ENCODE assay signal across 15 cellular contexts in the genomic region with DNA sequence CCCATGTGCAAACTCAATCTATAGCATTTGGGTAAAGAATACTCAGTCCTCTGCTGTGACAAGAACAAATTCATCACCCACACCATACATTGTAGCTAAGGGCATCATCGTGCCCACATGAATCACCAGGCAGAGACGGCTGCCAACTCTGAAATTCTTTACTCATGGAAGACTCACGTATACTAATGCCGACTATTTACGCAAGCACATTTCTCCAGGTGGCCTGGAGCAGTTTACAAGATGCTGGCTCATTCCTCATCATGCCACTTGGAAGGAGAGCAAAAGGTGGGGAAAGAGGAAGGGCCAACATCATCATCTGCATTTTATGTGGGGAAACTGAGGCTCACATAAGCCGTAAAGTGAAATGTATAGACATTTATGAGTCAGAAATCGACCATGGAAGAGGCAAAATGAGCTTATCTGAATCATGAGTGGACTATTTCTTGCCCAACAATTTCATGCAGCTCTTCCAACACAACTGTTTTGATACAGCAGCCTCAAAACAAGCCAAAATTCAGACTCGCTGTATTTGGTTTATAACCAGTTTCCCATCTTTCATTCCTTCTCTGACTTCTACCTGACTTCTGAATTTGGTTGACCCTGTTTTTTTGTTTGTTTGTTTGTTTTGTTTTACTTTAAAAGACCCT.
A peak's percentile ranks its signal among the peaks of the same experiment; 100 is the strongest.
DNase-seq lines count a peak whose midpoint lies in the region; ATAC-seq and TF ChIP-seq lines count a peak whose summit lies in the region.
"Had no signal": no experiment of that assay in that cellular context is flagged by ENCODE, and none has a peak within 500 bp of the region (broad histone marks: within the 10 kb centered on the region; RNA-seq: fewer than 3 reads in every experiment).

No MANE protein-coding gene starts in this region.

- TF ChIP-seq EP300 in sigmoid colon (IDR thresholded peaks at IDR 0.05): peak in 1 of 4 donors; percentile 21

- DNase-seq in EL: peak; percentile 36
- peak; percentile 78 for DNase-seq in RWPE2 (ENCODE audit: low spot score)
- DNase-seq in sigmoid colon: no peak
- no peak for DNase-seq in CD8-positive, alpha-beta memory T cell
- no peak for DNase-seq in lower lobe of right lung
- DNase-seq: activated B cell treated with CpG ODN at 0.5 μM for 24 hours; activated naive CD8-positive, alpha-beta T cell treated with anti-CD3 and anti-CD28 coated beads for 36 hours; left colon; NCI-H2081 treated with DMSO at 0.1 percent for 48 hours; upper lobe of right lung had no signal

- H3K27ac Mint-ChIP-seq in CD8-positive, alpha-beta memory T cell: no peak overlapping the region
- H3K27ac Mint-ChIP-seq: activated B cell treated with CpG ODN at 0.5 μM for 24 hours; activated naive CD8-positive, alpha-beta T cell treated with anti-CD3 and anti-CD28 coated beads for 36 hours had no signal

- H3K27me3 Mint-ChIP-seq in CD8-positive, alpha-beta memory T cell: peaks cover 0 to 2% of the 10 kb centered on the region in 2 donors
- H3K27me3 Mint-ChIP-seq: activated naive CD8-positive, alpha-beta T cell treated with anti-CD3 and anti-CD28 coated beads for 36 hours had no signal

- H3K9me3 ChIP-seq in RWPE2 (ENCODE audit: severe bottlenecking): no peaks in the 10 kb centered on the region
- no peaks in the 10 kb centered on the region for H3K9me3 ChIP-seq in sigmoid colon
- H3K9me3 ChIP-seq in CD8-positive, alpha-beta memory T cell (ENCODE audit: low read length): no peaks in the 10 kb centered on the region
- no peaks in the 10 kb centered on the region for H3K9me3 ChIP-seq in lower lobe of right lung
- H3K9me3 ChIP-seq: upper lobe of right lung had no signal

- peaks cover 25% of the 10 kb centered on the region for H3K4me1 ChIP-seq in RWPE2 (ENCODE audit: insufficient read depth, poor library complexity, severe bottlenecking)
- H3K4me1 ChIP-seq in sigmoid colon: peaks cover 0 to 44% (median 43%) of the 10 kb centered on the region in 4 donors
- no peaks in the 10 kb centered on the region for H3K4me1 ChIP-seq in CD8-positive, alpha-beta memory T cell (ENCODE audit: insufficient read depth, low read length)
- peaks cover 23% of the 10 kb centered on the region for H3K4me1 ChIP-seq in lower lobe of right lung

- H3K27me3 ChIP-seq in RWPE2 (ENCODE audit: insufficient read depth, poor library complexity, severe bottlenecking) (no peaks in the 10 kb centered on the region), sigmoid colon (no peaks in the 10 kb centered on the region), lower lobe of right lung (ENCODE audit: low read depth) (no peaks in the 10 kb centered on the region)
- no peaks in the 10 kb centered on the region for H3K27me3 ChIP-seq in CD8-positive, alpha-beta memory T cell (ENCODE audit: insufficient read depth, low read length, poor library complexity, severe bottlenecking)
- H3K27me3 ChIP-seq: upper lobe of right lung had no signal

- intact Hi-C loops in sigmoid colon (cut with DNase I): loop anchor here (5.0 kb wide), 1 partner anchor 63 kb away; no protein-coding TSS in a partner anchor
- intact Hi-C loops in lower lobe of right lung (cut with DNase I): no loop called here

- ATAC-seq in RWPE2 (ENCODE audit: low read depth) (peak; percentile 95), esophagus mucosa (peak; percentile 96), HG02852 (IDR thresholded peaks at IDR 0.05; ENCODE audit: unreplicated experiment) (no peak), lower lobe of right lung (no peak), GM21737 (IDR thresholded peaks at IDR 0.05; ENCODE audit: unreplicated experiment) (no peak)
- ATAC-seq: K562, left colon, upper lobe of right lung had no signal

- WGBS in sigmoid colon, 2 donors: 78 to 81% methylated on average over 8 of the region's 8 CpGs

- H3K36me3 ChIP-seq in RWPE2 (ENCODE audit: low read depth): no peaks in the 10 kb centered on the region
- H3K36me3 ChIP-seq in sigmoid colon: no peaks in the 10 kb centered on the region
- H3K36me3 ChIP-seq in CD8-positive, alpha-beta memory T cell (ENCODE audit: insufficient read depth, low read length): no peaks in the 10 kb centered on the region
- H3K36me3 ChIP-seq in lower lobe of right lung: no peaks in the 10 kb centered on the region
- H3K36me3 ChIP-seq: upper lobe of right lung had no signal

- H3K4me1 Mint-ChIP-seq in CD8-positive, alpha-beta memory T cell: no peaks in the 10 kb centered on the region
- H3K4me1 Mint-ChIP-seq: activated B cell treated with CpG ODN at 0.5 μM for 24 hours; activated naive CD8-positive, alpha-beta T cell treated with anti-CD3 and anti-CD28 coated beads for 36 hours had no signal

- no peak overlapping the region for H3K4me3 ChIP-seq in RWPE2 (ENCODE audit: severe bottlenecking)
- H3K4me3 ChIP-seq in sigmoid colon: no peak overlapping the region
- H3K4me3 ChIP-seq in CD8-positive, alpha-beta memory T cell (ENCODE audit: low read length): no peak overlapping the region
- H3K4me3 ChIP-seq in lower lobe of right lung: no peak overlapping the region
- H3K4me3 ChIP-seq: K562, upper lobe of right lung had no signal

- no peak for TF ChIP-seq CTCF in RWPE2 (IDR thresholded peaks at IDR 0.05; ENCODE audit: poor library complexity, severe bottlenecking)
- no peak for TF ChIP-seq CTCF in sigmoid colon (IDR thresholded peaks at IDR 0.05)
- no peak for TF ChIP-seq CTCF in lower lobe of right lung (IDR thresholded peaks at IDR 0.05)

- no peaks in the 10 kb centered on the region for H3K36me3 Mint-ChIP-seq in CD8-positive, alpha-beta memory T cell
- H3K36me3 Mint-ChIP-seq: activated naive CD8-positive, alpha-beta T cell treated with anti-CD3 and anti-CD28 coated beads for 36 hours had no signal

- peak overlapping the region; percentile 97 for H3K27ac ChIP-seq in RWPE2 (ENCODE audit: poor library complexity, severe bottlenecking)
- H3K27ac ChIP-seq in sigmoid colon: peak overlapping the region; percentile 66 to 83 (median 76)
- no peak overlapping the region for H3K27ac ChIP-seq in CD8-positive, alpha-beta memory T cell (ENCODE audit: low read depth, low read length)
- no peak overlapping the region for H3K27ac ChIP-seq in lower lobe of right lung
- H3K27ac ChIP-seq: upper lobe of right lung had no signal

- CTCF ChIA-PET in CD8-positive, alpha-beta memory T cell (lab: Charles Lee): no interaction called here

- peaks cover 0 to 2% (median 0%) of the 10 kb centered on the region in 5 donors for H3K9me3 Mint-ChIP-seq in CD8-positive, alpha-beta memory T cell
- H3K9me3 Mint-ChIP-seq: activated B cell treated with CpG ODN at 0.5 μM for 24 hours; activated naive CD8-positive, alpha-beta T cell treated with anti-CD3 and anti-CD28 coated beads for 36 hours; nephron had no signal

- no peak for TF ChIP-seq POLR2A in sigmoid colon (IDR thresholded peaks at IDR 0.05)

- POLR2A ChIA-PET in CD8-positive, alpha-beta memory T cell (lab: Charles Lee): no interaction called here

- H3K4me3 Mint-ChIP-seq in CD8-positive, alpha-beta memory T cell: no peak overlapping the region
- H3K4me3 Mint-ChIP-seq: activated B cell treated with CpG ODN at 0.5 μM for 24 hours; activated naive CD8-positive, alpha-beta T cell treated with anti-CD3 and anti-CD28 coated beads for 36 hours; nephron had no signal

Comparison
In these comparisons a context has a peak if more than half of its experiments do, and no peak if none do; other contexts are left out.
1. DNase-seq: peak in EL (single experiment) and RWPE2 (single experiment); none in sigmoid colon (single experiment), CD8-positive, alpha-beta memory T cell (0 of 5) and lower lobe of right lung (single experiment).
2. ATAC-seq: peak in RWPE2 (single experiment) and esophagus mucosa (single experiment); none in HG02852 (single experiment), lower lobe of right lung (0 of 2) and GM21737 (single experiment).
3. H3K27ac ChIP-seq: peak in RWPE2 (single experiment) and sigmoid colon (4 of 4); none in CD8-positive, alpha-beta memory T cell (single experiment) and lower lobe of right lung (single experiment).